In the genomic region with DNA sequence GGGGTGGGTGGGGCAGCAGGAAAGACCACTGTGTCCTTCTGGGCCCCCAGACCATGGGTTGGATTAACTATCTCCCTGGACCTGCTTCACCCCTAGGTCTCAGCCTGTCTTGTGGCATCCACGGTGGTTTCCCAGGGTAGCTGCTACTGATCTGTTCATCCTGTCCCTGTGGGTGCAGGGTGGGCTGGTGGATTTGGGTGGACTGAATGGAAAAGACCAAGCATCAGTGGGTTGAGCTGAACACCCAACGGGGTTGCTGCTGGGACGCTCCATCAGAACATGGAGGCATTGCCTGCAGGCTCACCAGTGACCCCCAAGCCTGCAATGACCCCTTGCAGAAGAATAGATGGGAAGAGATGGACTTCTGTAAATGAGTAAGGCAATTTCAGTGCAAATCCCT, we compare ENCODE assay signal across 19 cellular contexts.
DNase-seq lines count a peak whose midpoint lies in the region; TF ChIP-seq lines count a peak whose summit lies in the region.
"Had no signal": no experiment of that assay in that cellular context is flagged by ENCODE, and none has a peak within 500 bp of the region (broad histone marks: within the 10 kb centered on the region; RNA-seq: fewer than 3 reads in every experiment).

No MANE protein-coding gene starts in this region.

- H3K27ac Mint-ChIP-seq in osteocyte (ENCODE audit: unreplicated experiment) (no peak overlapping the region), type B pancreatic cell (no peak overlapping the region)
- H3K27ac Mint-ChIP-seq in activated T-helper 1 cell treated with anti-CD3 and anti-CD28 coated beads, Interleukin-12 subunit alpha, Interleukin-12 subunit beta, Interleukin-2, Interleukin-4 antibody, amounts not matched to agents 30 ng/mL and 10 ng/mL and 1 ng/mL, durations not matched to agents 14 hours and 24 hours and 36 hours: no peak overlapping the region
- H3K27ac Mint-ChIP-seq: CD4-positive, alpha-beta memory T cell; GM23338 had no signal

- H3K4me3 Mint-ChIP-seq in osteocyte (ENCODE audit: unreplicated experiment) (no peak overlapping the region), type B pancreatic cell (no peak overlapping the region)
- H3K4me3 Mint-ChIP-seq in activated T-helper 1 cell treated with anti-CD3 and anti-CD28 coated beads, Interleukin-12 subunit alpha, Interleukin-12 subunit beta, Interleukin-2, Interleukin-4 antibody, amounts not matched to agents 30 ng/mL and 10 ng/mL and 1 ng/mL, durations not matched to agents 14 hours and 24 hours and 36 hours: no peak overlapping the region
- H3K4me3 Mint-ChIP-seq: CD4-positive, alpha-beta memory T cell; GM23338; H9 had no signal

- TF ChIP-seq CTCF in osteocyte (IDR thresholded peaks at IDR 0.05): no peak
- no peak for TF ChIP-seq CTCF in type B pancreatic cell (conservative IDR thresholded peaks at IDR 0.05)

- H3K4me3 ChIP-seq in MG63: no peak overlapping the region
- H3K4me3 ChIP-seq: A549; BLaER1 treated with 17β-estradiol and CSF1 and Interleukin-3, amounts not matched to agents 10 nM and 100 nM; GM23338 had no signal

- intact Hi-C loops in activated T-helper 1 cell treated with anti-CD3 and anti-CD28 coated beads, Interleukin-12 subunit alpha, Interleukin-12 subunit beta, Interleukin-2, Interleukin-4 antibody, amounts not matched to agents 30 ng/mL and 10 ng/mL and 1 ng/mL, durations not matched to agents 14 hours and 24 hours and 36 hours (cut with micrococcal nuclease): no loop called here

- H3K9me3 ChIP-seq in MG63: no peaks in the 10 kb centered on the region
- H3K9me3 ChIP-seq: A549; BLaER1 treated with 17β-estradiol and CSF1 and Interleukin-3, amounts not matched to agents 10 nM and 100 nM had no signal

- no peaks in the 10 kb centered on the region for H3K36me3 Mint-ChIP-seq in osteocyte (ENCODE audit: unreplicated experiment)
- H3K36me3 Mint-ChIP-seq in type B pancreatic cell: no peaks in the 10 kb centered on the region
- H3K36me3 Mint-ChIP-seq in activated T-helper 1 cell treated with anti-CD3 and anti-CD28 coated beads, Interleukin-12 subunit alpha, Interleukin-12 subunit beta, Interleukin-2, Interleukin-4 antibody, amounts not matched to agents 30 ng/mL and 10 ng/mL and 1 ng/mL, durations not matched to agents 14 hours and 24 hours and 36 hours (ENCODE audit: low read depth): no peaks in the 10 kb centered on the region
- H3K36me3 Mint-ChIP-seq: CD4-positive, alpha-beta memory T cell had no signal

- no peaks in the 10 kb centered on the region for H3K36me3 ChIP-seq in MG63
- H3K36me3 ChIP-seq: BE2C; BLaER1 treated with 17β-estradiol and CSF1 and Interleukin-3, amounts not matched to agents 10 nM and 100 nM had no signal

- DNase-seq in activated effector memory CD4-positive, alpha-beta T cell treated with anti-CD3 and anti-CD28 coated beads, Interleukin-2, amount 50 U/mL, for 16 hours: peak; percentile 27
- DNase-seq in activated effector memory CD4-positive, alpha-beta T cell treated with Interleukin-2 at 50 U/mL for 16 hours: no peak
- DNase-seq in osteocyte (ENCODE audit: extremely low spot score, unreplicated experiment): peak; percentile 59
- DNase-seq in type B pancreatic cell (ENCODE audit: extremely low spot score, unreplicated experiment): peak; percentile 37
- DNase-seq in MG63: no peak
- DNase-seq in activated T-helper 1 cell treated with anti-CD3 and anti-CD28 coated beads, Interleukin-12 subunit alpha, Interleukin-12 subunit beta, Interleukin-2, Interleukin-4 antibody, amounts not matched to agents 30 ng/mL and 10 ng/mL and 1 ng/mL, durations not matched to agents 14 hours and 24 hours and 36 hours (ENCODE audit: low spot score): no peak
- DNase-seq: 8988T; ACHN; AML-193; BE2C; Calu3; CD4-positive, alpha-beta memory T cell; COR-L47; DMS79 treated with DMSO at 0.1 percent for 48 hours; GF-D8; H9 had no signal

- no peaks in the 10 kb centered on the region for H3K4me1 Mint-ChIP-seq in osteocyte (ENCODE audit: unreplicated experiment)
- no peaks in the 10 kb centered on the region for H3K4me1 Mint-ChIP-seq in type B pancreatic cell (ENCODE audit: unreplicated experiment)
- no peaks in the 10 kb centered on the region for H3K4me1 Mint-ChIP-seq in activated T-helper 1 cell treated with anti-CD3 and anti-CD28 coated beads, Interleukin-12 subunit alpha, Interleukin-12 subunit beta, Interleukin-2, Interleukin-4 antibody, amounts not matched to agents 30 ng/mL and 10 ng/mL and 1 ng/mL, durations not matched to agents 14 hours and 24 hours and 36 hours (ENCODE audit: low read depth)
- H3K4me1 Mint-ChIP-seq: CD4-positive, alpha-beta memory T cell; GM23338; H9 had no signal

- H3K27me3 ChIP-seq in MG63: no peaks in the 10 kb centered on the region
- H3K27me3 ChIP-seq: BE2C; BLaER1 treated with 17β-estradiol and CSF1 and Interleukin-3, amounts not matched to agents 10 nM and 100 nM had no signal

- no peaks in the 10 kb centered on the region for H3K27me3 Mint-ChIP-seq in osteocyte (ENCODE audit: unreplicated experiment)
- H3K27me3 Mint-ChIP-seq in type B pancreatic cell: no peaks in the 10 kb centered on the region
- H3K27me3 Mint-ChIP-seq in activated T-helper 1 cell treated with anti-CD3 and anti-CD28 coated beads, Interleukin-12 subunit alpha, Interleukin-12 subunit beta, Interleukin-2, Interleukin-4 antibody, amounts not matched to agents 30 ng/mL and 10 ng/mL and 1 ng/mL, durations not matched to agents 14 hours and 24 hours and 36 hours (ENCODE audit: insufficient read depth): no peaks in the 10 kb centered on the region

- H3K9me3 Mint-ChIP-seq in osteocyte (ENCODE audit: unreplicated experiment): peaks cover 60% of the 10 kb centered on the region
- H3K9me3 Mint-ChIP-seq in type B pancreatic cell: peaks cover 10% of the 10 kb centered on the region
- H3K9me3 Mint-ChIP-seq in activated T-helper 1 cell treated with anti-CD3 and anti-CD28 coated beads, Interleukin-12 subunit alpha, Interleukin-12 subunit beta, Interleukin-2, Interleukin-4 antibody, amounts not matched to agents 30 ng/mL and 10 ng/mL and 1 ng/mL, durations not matched to agents 14 hours and 24 hours and 36 hours: no peaks in the 10 kb centered on the region

Comparison
In these comparisons a context has a peak if more than half of its experiments do, and no peak if none do; other contexts are left out.
1. DNase-seq: peak in activated effector memory CD4-positive, alpha-beta T cell treated with anti-CD3 and anti-CD28 coated beads, Interleukin-2, amount 50 U/mL, for 16 hours (single experiment), osteocyte (single experiment) and type B pancreatic cell (single experiment); none in activated effector memory CD4-positive, alpha-beta T cell treated with Interleukin-2 at 50 U/mL for 16 hours (single experiment), MG63 (single experiment) and activated T-helper 1 cell treated with anti-CD3 and anti-CD28 coated beads, Interleukin-12 subunit alpha, Interleukin-12 subunit beta, Interleukin-2, Interleukin-4 antibody, amounts not matched to agents 30 ng/mL and 10 ng/mL and 1 ng/mL, durations not matched to agents 14 hours and 24 hours and 36 hours (single experiment).